ENCODE assay signal across 21 cellular contexts in genomic region chr21:45379171-45379900, GRCh38. TPM values are rescaled to one million over a fixed set of nuclear protein-coding genes. Genes with fewer than 3 reads are reported as not detected.
DNase-seq lines count a peak whose midpoint lies in the region; ATAC-seq and TF ChIP-seq lines count a peak whose summit lies in the region.
"Had no signal": no experiment of that assay in that cellular context is flagged by ENCODE, and none has a peak within 500 bp of the region (broad histone marks: within the 10 kb centered on the region; RNA-seq: fewer than 3 reads in every experiment).

No MANE protein-coding gene starts in this region.

- H3K4me1 Mint-ChIP-seq in endodermal cell (peaks cover 12% of the 10 kb centered on the region), nephron progenitor cell (peaks cover 25% of the 10 kb centered on the region)

- H3K27ac ChIP-seq in endodermal cell (ENCODE audit: low read depth, low read length) (no peak overlapping the region), aorta (ENCODE audit: low read depth in 1 of 2, low read length in 2 of 2) (no peak overlapping the region)
- H3K27ac ChIP-seq: BLaER1, cardiac muscle cell had no signal

- H3K4me3 ChIP-seq in endodermal cell (ENCODE audit: low read length): no peak overlapping the region
- H3K4me3 ChIP-seq in aorta (ENCODE audit: low read length in 2 of 2): no peak overlapping the region
- H3K4me3 ChIP-seq: BLaER1, cardiac muscle cell had no signal

- no peaks in the 10 kb centered on the region for H3K4me1 ChIP-seq in endodermal cell (ENCODE audit: control insufficient read depth, insufficient read depth, low read length)
- H3K4me1 ChIP-seq in aorta (ENCODE audit: control insufficient read depth in 1 of 2, insufficient read depth in 2 of 2, low read length in 2 of 2): no peaks in the 10 kb centered on the region

- H3K36me3 ChIP-seq in endodermal cell (ENCODE audit: control insufficient read depth, insufficient read depth, low read length): no peaks in the 10 kb centered on the region
- no peaks in the 10 kb centered on the region for H3K36me3 ChIP-seq in aorta (ENCODE audit: control insufficient read depth in 1 of 2, insufficient read depth in 2 of 2, low read length in 1 of 2)
- H3K36me3 ChIP-seq: BLaER1, cardiac muscle cell had no signal

- ATAC-seq in left ventricle myocardium superior: no peak
- no peak for ATAC-seq in aorta (ENCODE audit: low FRiP score)
- ATAC-seq in GM18867 (IDR thresholded peaks at IDR 0.05; ENCODE audit: unreplicated experiment): no peak

- no peak overlapping the region for H3K4me3 Mint-ChIP-seq in endodermal cell
- H3K4me3 Mint-ChIP-seq in nephron progenitor cell: no peak overlapping the region
- H3K4me3 Mint-ChIP-seq: neural crest cell; T-helper 1 cell treated with Interleukin-12 subunit alpha and Interleukin-12 subunit beta and Interleukin-4 antibody, amounts not matched to agents 30 μg/mL and 1 μg/mL, for 36 hours had no signal

- H3K9me3 ChIP-seq in endodermal cell (ENCODE audit: control insufficient read depth, low read length) (peaks cover 13% of the 10 kb centered on the region), aorta (ENCODE audit: control insufficient read depth, low read length) (no peaks in the 10 kb centered on the region)

- DNase-seq in cardiac septum (ENCODE audit: low spot score) (peak; percentile 56), left ventricle myocardium superior (no peak), endodermal cell (peak; percentile 34), nephron progenitor cell (no peak), aorta (peak; percentile 20 to 45), CD1c-positive myeloid dendritic cell (ENCODE audit: extremely low spot score) (no peak), occipital lobe (lab: John Stamatoyannopoulos, UW) (no peak)
- DNase-seq: activated CD4-positive, alpha-beta T cell treated with anti-CD3 and anti-CD28 coated beads, Interleukin-2, amount 50 U/mL, for 1 hour; activated gamma-delta T cell treated with Interleukin-2 at 50 U/mL for 16 hours; amniotic stem cell; dermis blood vessel endothelial cell; NCI-H1417 treated with DMSO at 0.1 percent for 48 hours; NCI-H2107; NCI-H510A treated with DMSO at 0.1 percent for 48 hours; NK-92 treated with Interleukin-12 subunit alpha and Interleukin-12 subunit beta, amount 100 ng/mL, for 24 hours; trophoblast cell had no signal

- H3K27me3 Mint-ChIP-seq in endodermal cell (ENCODE audit: insufficient read depth): peaks cover 1% of the 10 kb centered on the region
- H3K27me3 Mint-ChIP-seq in nephron progenitor cell (ENCODE audit: low read depth, poor library complexity): peaks cover 20% of the 10 kb centered on the region

- H3K27me3 ChIP-seq in endodermal cell (ENCODE audit: control insufficient read depth, insufficient read depth, low read length, poor library complexity, severe bottlenecking): no peaks in the 10 kb centered on the region
- no peaks in the 10 kb centered on the region for H3K27me3 ChIP-seq in aorta (ENCODE audit: control insufficient read depth in 1 of 2, insufficient read depth in 2 of 2, low read length in 1 of 2)
- H3K27me3 ChIP-seq: cardiac muscle cell had no signal

- WGBS in endodermal cell (ENCODE audit: insufficient coverage in 1 of 2, insufficient read length in 1 of 2), 2 experiments: 92 to 97% methylated on average over 10 to 18 of the region's 21 CpGs
- WGBS in aorta, 2 donors: 90 to 92% methylated on average over 19 of the region's 21 CpGs

- H3K36me3 Mint-ChIP-seq in endodermal cell (ENCODE audit: low read depth) (peaks cover 5% of the 10 kb centered on the region), nephron progenitor cell (ENCODE audit: low read depth) (peaks cover 8% of the 10 kb centered on the region)

- no peak overlapping the region for H3K9ac ChIP-seq in endodermal cell (ENCODE audit: extremely low read depth, low read length, poor library complexity, severe bottlenecking)
- H3K9ac ChIP-seq: BLaER1 had no signal

- no peak overlapping the region for H3K27ac Mint-ChIP-seq in endodermal cell
- peak overlapping the region; percentile 28 for H3K27ac Mint-ChIP-seq in nephron progenitor cell
- H3K27ac Mint-ChIP-seq: T-helper 1 cell treated with Interleukin-12 subunit alpha and Interleukin-12 subunit beta and Interleukin-4 antibody, amounts not matched to agents 30 μg/mL and 1 μg/mL, for 36 hours had no signal

- H3K9me3 Mint-ChIP-seq in endodermal cell (peaks cover 10% of the 10 kb centered on the region), nephron progenitor cell (peaks cover 16% of the 10 kb centered on the region)
- H3K9me3 Mint-ChIP-seq: T-helper 1 cell treated with Interleukin-12 subunit alpha and Interleukin-12 subunit beta and Interleukin-4 antibody, amounts not matched to agents 30 μg/mL and 1 μg/mL, for 36 hours had no signal

- intact Hi-C loops in cardiac septum (cut with DNase I): no loop called here
- intact Hi-C loops in left ventricle myocardium superior (cut with micrococcal nuclease): loop anchor here (10.0 kb wide), 1 partner anchor 65 kb away; no protein-coding TSS in a partner anchor
- intact Hi-C loops in aorta (cut with DNase I): no loop called here

- TF ChIP-seq CTCF in endodermal cell (conservative IDR thresholded peaks at IDR 0.05) (no peak), nephron progenitor cell (IDR thresholded peaks at IDR 0.05) (no peak)

RNA-seq across cellular contexts. Expression of gene COL18A1, which starts 25.6 kb away (rescaled TPM):
- total RNA-seq in cardiac septum: 77.0 TPM
- 52.4 TPM for total RNA-seq in left ventricle myocardium superior
- 100 to 1,000 TPM; 332 to 398 TPM for total RNA-seq in endodermal cell
- 216 TPM for polyA plus RNA-seq in endodermal cell (2013, experiment 1 of 2)
- 213 TPM for polyA plus RNA-seq in endodermal cell (2013, experiment 2 of 2)
- 100 to 1,000 TPM; 289 to 301 TPM for total RNA-seq in aorta
- 100 to 1,000 TPM in 1 of 2 donors, 10 to 100 TPM in 1; 97.3 to 963 TPM for polyA plus RNA-seq in aorta
- total RNA-seq in occipital lobe: 15.4 TPM

Comparison
In these comparisons a context has a peak if more than half of its experiments do, and no peak if none do; other contexts are left out.
1. DNase-seq: peak in cardiac septum (single experiment), endodermal cell (single experiment) and aorta (2 of 2); none in left ventricle myocardium superior (single experiment), nephron progenitor cell (single experiment), CD1c-positive myeloid dendritic cell (single experiment) and occipital lobe (single experiment).